ENCODE assay signal across 10 cellular contexts in the genomic region with DNA sequence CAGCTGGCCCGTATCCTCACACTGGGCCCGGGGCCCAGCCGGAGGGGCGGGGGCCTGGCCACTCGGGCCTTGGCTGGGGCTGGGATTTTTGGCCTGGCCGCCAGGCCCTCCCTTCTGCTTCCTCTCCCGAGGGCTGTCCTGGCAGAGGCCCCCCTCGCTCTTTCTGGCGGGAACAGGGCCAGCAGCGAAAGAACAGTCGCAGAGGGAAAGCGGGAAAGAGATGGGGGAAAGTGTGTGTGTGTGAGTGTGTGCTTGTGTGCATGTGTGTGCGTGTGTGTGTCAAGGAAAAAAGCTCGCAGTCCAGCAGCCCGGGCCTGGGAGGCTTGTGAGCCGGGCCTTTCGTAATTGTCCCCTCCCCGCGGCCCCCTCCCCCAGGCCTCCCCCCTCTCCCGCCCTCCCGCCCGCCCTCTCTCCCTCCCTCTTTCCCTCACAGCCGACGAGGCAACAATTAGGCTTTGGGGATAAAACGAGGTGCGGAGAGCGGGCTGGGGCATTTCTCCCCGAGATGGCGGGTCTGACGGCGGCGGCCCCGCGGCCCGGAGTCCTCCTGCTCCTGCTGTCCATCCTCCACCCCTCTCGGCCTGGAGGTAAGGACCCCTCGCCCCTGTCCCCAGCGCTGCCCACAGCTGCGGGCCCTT. TPM values are rescaled to one million over a fixed set of nuclear protein-coding genes. Genes with fewer than 3 reads are reported as not detected.
DNase-seq lines count a peak whose midpoint lies in the region; ATAC-seq and TF ChIP-seq lines count a peak whose summit lies in the region.
"Had no signal": no experiment of that assay in that cellular context is flagged by ENCODE, and none has a peak within 500 bp of the region (broad histone marks: within the 10 kb centered on the region; RNA-seq: fewer than 3 reads in every experiment).

A gene (plus strand): TSS at position 491 of the 638 bp plus-strand sequence. CDS start 15 bp downstream, at position 506.

- H3K36me3 ChIP-seq in gastroesophageal sphincter, result peaks cover 0 to 2% of the 10 kb centered on the region in 2 donors

- TF ChIP-seq POLR2A in gastroesophageal sphincter (IDR thresholded peaks at IDR 0.05), result peak; percentile 54 to 71

- DNase-seq in AG04450 (ENCODE audit: low read depth, low spot score), result no peak
- DNase-seq in occipital lobe (lab: John Stamatoyannopoulos, UW), result peak; percentile 59
- DNase-seq in NCI-H1105 treated with DMSO at 0.1 percent for 48 hours (lab: John Stamatoyannopoulos, UW), result no peak
- no peak for DNase-seq in SIG-M5 treated with dmso at 0.1 percent for 504 hours (lab: John Stamatoyannopoulos, UW; ENCODE audit: unreplicated experiment)
- DNase-seq in stimulated activated CD4-positive, alpha-beta T cell treated with anti-CD3 and anti-CD28 coated beads, Interleukin-2, amount 100 ng/mL, for 48 hours, result no peak
- DNase-seq: CD8-positive, alpha-beta T cell had no signal

- H3K4me1 ChIP-seq in gastroesophageal sphincter, result peaks cover 0 to 100% (median 57%) of the 10 kb centered on the region in 3 donors

- POLR2A ChIA-PET in AG04450 (lab: Yijun Ruan, JAX), result no interaction called here

- peak within 1 kb of the TSS; percentile 17 for H3K4me3 ChIP-seq in AG04450 (ENCODE audit: low read depth, low read length)
- H3K4me3 ChIP-seq in gastroesophageal sphincter, result peak within 1 kb of the TSS; percentile 70 to 71

- no peak within 1 kb of the TSS for H3K27ac ChIP-seq in AG04450 (ENCODE audit: low read depth, low read length)
- H3K27ac ChIP-seq in gastroesophageal sphincter, result peak within 1 kb of the TSS; percentile 87 to 96 (median 88)

- peak; percentile 4; the same call in 2 of the 3 replicates for ATAC-seq in SK-N-SH treated with all-trans-retinoic acid at 6 μM for 48 hours
- ATAC-seq in gastroesophageal sphincter, result peak; percentile 81
- ATAC-seq in GM21526 (IDR thresholded peaks at IDR 0.05; ENCODE audit: low FRiP score, unreplicated experiment), result no peak
- ATAC-seq: CD8-positive, alpha-beta T cell had no signal

- CTCF ChIA-PET in AG04450 (lab: Charles Lee), result interaction anchor here (0.8 to 2.9 kb wide), 8 partner anchors 10 to 164 kb away, joined by 7 to 38 read pairs (median 10); no protein-coding TSS in a partner anchor

- WGBS in gastroesophageal sphincter (ENCODE audit: low coverage in 1 of 2), 2 donors, result 0% methylated on average over 7 of the region's 39 CpGs; no CpG with 5 or more reads in 1 of the 2 donors

- H3K9me3 ChIP-seq in AG04450 (ENCODE audit: control insufficient read depth, insufficient read depth, low read length) (no peaks in the 10 kb centered on the region), gastroesophageal sphincter (no peaks in the 10 kb centered on the region)

- TF ChIP-seq CTCF in AG04450 (IDR thresholded peaks at IDR 0.05; ENCODE audit: low read depth, low read length), result no peak
- TF ChIP-seq CTCF in gastroesophageal sphincter (IDR thresholded peaks at IDR 0.05), result peak in 1 of 4 experiments; percentile 7

- no peak for TF ChIP-seq EP300 in gastroesophageal sphincter (IDR thresholded peaks at IDR 0.05)

- H3K27me3 ChIP-seq in AG04450 (ENCODE audit: control insufficient read depth, insufficient read depth, low read length), result peaks cover 15% of the 10 kb centered on the region
- H3K27me3 ChIP-seq in gastroesophageal sphincter, result no peaks in the 10 kb centered on the region

TF ChIP-seq in SK-N-SH treated with all-trans-retinoic acid at 6 μM for 48 hours, 23 proteins besides CTCF, POLR2A, EP300 and RAD21:
- no peak for TF ChIP-seq ISL1 (CRISPR knock-in tag; IDR thresholded peaks at IDR 0.05)
- TF ChIP-seq OSR1 (CRISPR knock-in tag; IDR thresholded peaks at IDR 0.05), result no peak
- TF ChIP-seq ZNF70 (CRISPR knock-in tag; IDR thresholded peaks at IDR 0.05), result peak; percentile 67; the same call in 1 of the 2 replicates
TF ChIP-seq in SK-N-SH treated with all-trans-retinoic acid at 6 μM for 48 hours: peak in this region for 1.

RNA-seq across cellular contexts. Expression of the gene that starts here (rescaled TPM):
- 2.1 and 2.8 TPM in 2 replicates for polyA plus RNA-seq in AG04450 (2011; rRNA removed)
- 1.4 and 2.3 TPM in 2 replicates for polyA minus RNA-seq in AG04450 (2011; rRNA and poly(A)+ RNA removed)
- total RNA-seq in gastroesophageal sphincter (100 to 1,000 TPM; 316 to 703 (median 441) TPM), occipital lobe (10.9 TPM)
- total RNA-seq: CD8-positive, alpha-beta T cell had no signal
- polyA plus RNA-seq: keratinocyte had no signal

Comparison
In these comparisons a context has a peak if more than half of its experiments do, and no peak if none do; other contexts are left out.
1. RNA of the gene that starts here (total RNA-seq): 316 to 703 TPM in gastroesophageal sphincter; 10.9 TPM in occipital lobe (single experiment); every median in the first group is over 10 times any median in the second.